9 cellular contexts compared by ENCODE assay signal in genomic region chr2:114442545-114442944, GRCh38. TPM values are rescaled to one million over a fixed set of nuclear protein-coding genes. Genes with fewer than 3 reads are reported as not detected.
A peak's percentile ranks its signal among the peaks of the same experiment; 100 is the strongest.
DNase-seq lines count a peak whose midpoint lies in the region; ATAC-seq and TF ChIP-seq lines count a peak whose summit lies in the region.
"Had no signal": no experiment of that assay in that cellular context is flagged by ENCODE, and none has a peak within 500 bp of the region (broad histone marks: within the 10 kb centered on the region; RNA-seq: fewer than 3 reads in every experiment).

TSS of gene DPP10 (plus strand) at chr2:114442641.

- H3K4me3 Mint-ChIP-seq in neural crest cell, result no peak within 1 kb of the TSS
- H3K4me3 Mint-ChIP-seq: immature natural killer cell; stimulated activated naive B cell treated with anti-CD40 and anti-IgM and Interleukin-4, amounts not matched to agents 10 μg/mL and 1 μg/mL and 100 μg/mL, for 72 hours had no signal

- no peak within 1 kb of the TSS for H3K4me2 ChIP-seq in MM.1S (ENCODE audit: low read depth, low read length)

- no peaks in the 10 kb centered on the region for H3K36me3 ChIP-seq in HAP-1 (replicated peaks)
- H3K36me3 ChIP-seq in MM.1S (replicated peaks; ENCODE audit: insufficient read depth, low read length), result no peaks in the 10 kb centered on the region

- no peaks in the 10 kb centered on the region for H3K4me1 Mint-ChIP-seq in neural crest cell
- H3K4me1 Mint-ChIP-seq: immature natural killer cell; stimulated activated naive B cell treated with anti-CD40 and anti-IgM and Interleukin-4, amounts not matched to agents 10 μg/mL and 1 μg/mL and 100 μg/mL, for 72 hours had no signal

- no peaks in the 10 kb centered on the region for H3K36me3 Mint-ChIP-seq in neural crest cell (ENCODE audit: low read depth)
- H3K36me3 Mint-ChIP-seq: immature natural killer cell; stimulated activated naive B cell treated with anti-CD40 and anti-IgM and Interleukin-4, amounts not matched to agents 10 μg/mL and 1 μg/mL and 100 μg/mL, for 72 hours had no signal

- no peaks in the 10 kb centered on the region for H4K20me1 ChIP-seq in MM.1S (ENCODE audit: insufficient read depth, low read length)

- H3K9ac ChIP-seq in MM.1S (ENCODE audit: low read length), result no peak within 1 kb of the TSS

- no peaks in the 10 kb centered on the region for H3K79me2 ChIP-seq in MM.1S (ENCODE audit: low read length)

- no peak within 1 kb of the TSS for H3K27ac ChIP-seq in MM.1S (ENCODE audit: low read length)

- DNase-seq in HAP-1 (ENCODE audit: low spot score in 2 of 2) (peak; percentile 13 to 62), MM.1S (peak; percentile 53), cardiac fibroblast (ENCODE audit: low read depth in 2 of 2) (peak; percentile 0 to 7), neural crest cell (ENCODE audit: low read depth, low spot score) (peak; percentile 63), globus pallidus (ENCODE audit: low spot score) (no peak)
- DNase-seq: immature natural killer cell; stimulated activated naive B cell treated with anti-CD40 and anti-IgM and Interleukin-4, amounts not matched to agents 10 μg/mL and 1 μg/mL and 100 μg/mL, for 72 hours had no signal

- no peaks in the 10 kb centered on the region for H3K9me3 Mint-ChIP-seq in neural crest cell
- H3K9me3 Mint-ChIP-seq: stimulated activated naive B cell treated with anti-CD40 and anti-IgM and Interleukin-4, amounts not matched to agents 10 μg/mL and 1 μg/mL and 100 μg/mL, for 72 hours had no signal

- no peak for ATAC-seq in HG02642 (IDR thresholded peaks at IDR 0.05; ENCODE audit: poor library complexity, unreplicated experiment)
- ATAC-seq in GM19023 (IDR thresholded peaks at IDR 0.05; ENCODE audit: unreplicated experiment), result no peak
- ATAC-seq: stimulated activated naive B cell treated with anti-CD40 and anti-IgM and Interleukin-4, amounts not matched to agents 10 μg/mL and 1 μg/mL and 100 μg/mL, for 72 hours had no signal

- H3K4me3 ChIP-seq in HAP-1 (no peak within 1 kb of the TSS), MM.1S (ENCODE audit: low read length) (no peak within 1 kb of the TSS), cardiac fibroblast (replicated peaks in 1 of 2; ENCODE audit: low read depth in 2 of 2, low read length in 2 of 2) (no peak within 1 kb of the TSS)

- H3K27me3 Mint-ChIP-seq in neural crest cell (ENCODE audit: low read depth), result peaks cover 35% of the 10 kb centered on the region

- H3K4me1 ChIP-seq in HAP-1 (no peaks in the 10 kb centered on the region), MM.1S (ENCODE audit: low read length) (no peaks in the 10 kb centered on the region)

- H3K27me3 ChIP-seq in HAP-1 (ENCODE audit: low read depth), result no peaks in the 10 kb centered on the region
- no peaks in the 10 kb centered on the region for H3K27me3 ChIP-seq in MM.1S (replicated peaks; ENCODE audit: insufficient read depth, low read length)

- H3K9me3 ChIP-seq in HAP-1, result no peaks in the 10 kb centered on the region
- H3K9me3 ChIP-seq in MM.1S (replicated peaks; ENCODE audit: insufficient read depth, low read length), result no peaks in the 10 kb centered on the region

- no peak for TF ChIP-seq CTCF in MM.1S (IDR thresholded peaks at IDR 0.05; ENCODE audit: low read length)
- TF ChIP-seq CTCF in cardiac fibroblast (IDR thresholded peaks at IDR 0.05; ENCODE audit: low read depth, low read length), result no peak
- TF ChIP-seq CTCF in neural crest cell (conservative IDR thresholded peaks at IDR 0.05), result no peak

- in situ Hi-C loops in HAP-1 (cut with MboI; ENCODE audit: low sequenced_read_pairs), result no loop called here

- no peaks in the 10 kb centered on the region for H3K9me2 ChIP-seq in MM.1S (replicated peaks; ENCODE audit: insufficient read depth, low read length)

- no peak within 1 kb of the TSS for H3K27ac Mint-ChIP-seq in neural crest cell (ENCODE audit: unreplicated experiment)
- H3K27ac Mint-ChIP-seq: immature natural killer cell; stimulated activated naive B cell treated with anti-CD40 and anti-IgM and Interleukin-4, amounts not matched to agents 10 μg/mL and 1 μg/mL and 100 μg/mL, for 72 hours had no signal

- no peak within 1 kb of the TSS for H2AFZ ChIP-seq in MM.1S (ENCODE audit: low read length)

- no peaks in the 10 kb centered on the region for H3F3A ChIP-seq in MM.1S (ENCODE audit: insufficient read depth, low read length)

RNA-seq across cellular contexts. Expression of gene DPP10, which starts in this region (rescaled TPM):
- 2.1 and 3.0 TPM in 2 replicates for total RNA-seq in neural crest cell
